In the genomic region with DNA sequence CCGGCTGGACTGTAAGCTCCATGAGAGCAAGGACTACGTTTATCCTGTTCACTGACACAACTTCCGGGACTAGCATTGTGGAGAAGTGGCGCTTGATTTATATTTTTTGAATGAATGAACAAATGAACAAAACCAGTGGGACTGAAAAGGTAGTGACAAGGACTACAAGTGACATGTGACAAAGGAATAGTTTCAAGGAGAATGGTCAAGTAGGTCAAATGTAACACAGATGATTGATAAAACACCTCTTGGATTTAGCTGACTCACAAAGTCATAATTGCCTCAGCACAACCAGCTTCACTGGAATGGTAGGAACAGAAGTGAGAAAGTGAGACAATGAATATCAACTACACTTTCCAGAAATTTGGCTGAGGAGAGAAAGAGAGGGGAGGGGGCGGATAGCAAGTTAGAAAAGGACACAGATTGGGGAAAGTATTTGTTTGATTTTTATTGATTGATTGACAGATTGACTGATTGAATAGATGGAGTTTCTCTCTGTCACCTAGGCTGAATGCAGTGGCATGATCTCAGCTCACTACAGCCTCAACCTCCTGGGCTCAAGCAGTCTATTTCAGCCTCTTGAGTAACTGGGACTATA, we compare ENCODE assay signal across 2 cellular contexts.
TF ChIP-seq lines count a peak whose summit lies in the region.

No MANE protein-coding gene starts in this region.

TF ChIP-seq in GM23338, 12 proteins besides CTCF, POLR2A, EP300 and RAD21:
- TF ChIP-seq NANOG (IDR thresholded peaks at IDR 0.05; ENCODE audit: borderline replicate concordance), result no peak
- TF ChIP-seq JUNB (IDR thresholded peaks at IDR 0.05; ENCODE audit: unreplicated experiment), result no peak
- TF ChIP-seq EZH2 (IDR thresholded peaks at IDR 0.05; ENCODE audit: low read depth, unreplicated experiment), result no peak
- TF ChIP-seq EZH2phosphoT487 (IDR thresholded peaks at IDR 0.05; ENCODE audit: unreplicated experiment), result no peak
TF ChIP-seq in GM23338: peak in this region for 0.

TF ChIP-seq in K562, 482 proteins besides CTCF, POLR2A, EP300 and RAD21:
- TF ChIP-seq HDAC1 (IDR thresholded peaks at IDR 0.05), result 0 out of 4 replicates have a peak, but pooled peaks of 1 of the 2 experiments have one; percentile 26
- TF ChIP-seq, protein P1, sequence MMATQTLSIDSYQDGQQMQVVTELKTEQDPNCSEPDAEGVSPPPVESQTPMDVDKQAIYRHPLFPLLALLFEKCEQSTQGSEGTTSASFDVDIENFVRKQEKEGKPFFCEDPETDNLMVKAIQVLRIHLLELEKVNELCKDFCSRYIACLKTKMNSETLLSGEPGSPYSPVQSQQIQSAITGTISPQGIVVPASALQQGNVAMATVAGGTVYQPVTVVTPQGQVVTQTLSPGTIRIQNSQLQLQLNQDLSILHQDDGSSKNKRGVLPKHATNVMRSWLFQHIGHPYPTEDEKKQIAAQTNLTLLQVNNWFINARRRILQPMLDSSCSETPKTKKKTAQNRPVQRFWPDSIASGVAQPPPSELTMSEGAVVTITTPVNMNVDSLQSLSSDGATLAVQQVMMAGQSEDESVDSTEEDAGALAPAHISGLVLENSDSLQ (IDR thresholded peaks at IDR 0.05), result peak; percentile 25; the same call in 1 of the 2 replicates
- TF ChIP-seq, protein P2, sequence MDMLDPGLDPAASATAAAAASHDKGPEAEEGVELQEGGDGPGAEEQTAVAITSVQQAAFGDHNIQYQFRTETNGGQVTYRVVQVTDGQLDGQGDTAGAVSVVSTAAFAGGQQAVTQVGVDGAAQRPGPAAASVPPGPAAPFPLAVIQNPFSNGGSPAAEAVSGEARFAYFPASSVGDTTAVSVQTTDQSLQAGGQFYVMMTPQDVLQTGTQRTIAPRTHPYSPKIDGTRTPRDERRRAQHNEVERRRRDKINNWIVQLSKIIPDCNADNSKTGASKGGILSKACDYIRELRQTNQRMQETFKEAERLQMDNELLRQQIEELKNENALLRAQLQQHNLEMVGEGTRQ (CRISPR knock-in tag; IDR thresholded peaks at IDR 0.05), result no peak
- no peak for TF ChIP-seq NR2C1 (IDR thresholded peaks at IDR 0.05)
- TF ChIP-seq NR2C1 (tag; IDR thresholded peaks at IDR 0.05), result 0 out of 2 replicates have a peak, but pooled peaks have one; percentile 58
- TF ChIP-seq, protein P3, sequence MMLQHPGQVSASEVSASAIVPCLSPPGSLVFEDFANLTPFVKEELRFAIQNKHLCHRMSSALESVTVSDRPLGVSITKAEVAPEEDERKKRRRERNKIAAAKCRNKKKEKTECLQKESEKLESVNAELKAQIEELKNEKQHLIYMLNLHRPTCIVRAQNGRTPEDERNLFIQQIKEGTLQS (IDR thresholded peaks at IDR 0.05), result peak; percentile 15; the same call in 1 of the 2 replicates
- TF ChIP-seq, protein P3 (CRISPR knock-in tag; conservative IDR thresholded peaks at IDR 0.05), result no peak
- peak; percentile 61; the same call in 1 of the 2 replicates for TF ChIP-seq TRIM28 (IDR thresholded peaks at IDR 0.05)
- TF ChIP-seq CCAR2 (IDR thresholded peaks at IDR 0.05; ENCODE audit: low read depth, low read length), result no peak
- TF ChIP-seq C11orf30 (IDR thresholded peaks at IDR 0.05; ENCODE audit: low read depth), result peak; percentile 73
- no peak for TF ChIP-seq KDM4B (IDR thresholded peaks at IDR 0.05; ENCODE audit: borderline replicate concordance in 2 of 2, low read depth in 1 of 2)
- peak; percentile 83 for TF ChIP-seq ZNF316 (IDR thresholded peaks at IDR 0.05)
- TF ChIP-seq TRIM24 (IDR thresholded peaks at IDR 0.05), result peak in 1 of 2 experiments; percentile 53; a peak in 1 of 4 replicates
- TF ChIP-seq ZNF354B (CRISPR knock-in tag; IDR thresholded peaks at IDR 0.05), result 0 out of 2 replicates have a peak, but pooled peaks have one; percentile 13
- TF ChIP-seq MCM2 (IDR thresholded peaks at IDR 0.05; ENCODE audit: low read depth), result no peak
- TF ChIP-seq BACH1 (tag; IDR thresholded peaks at IDR 0.05), result 0 out of 2 replicates have a peak, but pooled peaks have one; percentile 42
- TF ChIP-seq, protein P4, sequence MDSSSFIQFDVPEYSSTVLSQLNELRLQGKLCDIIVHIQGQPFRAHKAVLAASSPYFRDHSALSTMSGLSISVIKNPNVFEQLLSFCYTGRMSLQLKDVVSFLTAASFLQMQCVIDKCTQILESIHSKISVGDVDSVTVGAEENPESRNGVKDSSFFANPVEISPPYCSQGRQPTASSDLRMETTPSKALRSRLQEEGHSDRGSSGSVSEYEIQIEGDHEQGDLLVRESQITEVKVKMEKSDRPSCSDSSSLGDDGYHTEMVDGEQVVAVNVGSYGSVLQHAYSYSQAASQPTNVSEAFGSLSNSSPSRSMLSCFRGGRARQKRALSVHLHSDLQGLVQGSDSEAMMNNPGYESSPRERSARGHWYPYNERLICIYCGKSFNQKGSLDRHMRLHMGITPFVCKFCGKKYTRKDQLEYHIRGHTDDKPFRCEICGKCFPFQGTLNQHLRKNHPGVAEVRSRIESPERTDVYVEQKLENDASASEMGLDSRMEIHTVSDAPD (CRISPR knock-in tag; IDR thresholded peaks at IDR 0.05), result no peak
- no peak for TF ChIP-seq SIN3A (IDR thresholded peaks at IDR 0.05; ENCODE audit: borderline replicate concordance in 2 of 2, control insufficient read depth in 1 of 2, low read depth in 2 of 2, low read length in 2 of 2)
- peak; percentile 28 for TF ChIP-seq MEIS2 (IDR thresholded peaks at IDR 0.05; ENCODE audit: partially characterized antibody)
- TF ChIP-seq MAFG (tag; conservative IDR thresholded peaks at IDR 0.05), result peak; percentile 69
- TF ChIP-seq MEF2D (tag; conservative IDR thresholded peaks at IDR 0.05; ENCODE audit: low read depth), result 0 out of 2 replicates have a peak, but pooled peaks have one; percentile 15
- peak; percentile 74 for TF ChIP-seq NFE2 (IDR thresholded peaks at IDR 0.05; ENCODE audit: low read depth)
- no peak for TF ChIP-seq NR2C2 (CRISPR knock-in tag; IDR thresholded peaks at IDR 0.05)
- peak; percentile 35; the same call in 1 of the 2 replicates for TF ChIP-seq NR2C2 (tag; IDR thresholded peaks at IDR 0.05)
- TF ChIP-seq, protein P5, sequence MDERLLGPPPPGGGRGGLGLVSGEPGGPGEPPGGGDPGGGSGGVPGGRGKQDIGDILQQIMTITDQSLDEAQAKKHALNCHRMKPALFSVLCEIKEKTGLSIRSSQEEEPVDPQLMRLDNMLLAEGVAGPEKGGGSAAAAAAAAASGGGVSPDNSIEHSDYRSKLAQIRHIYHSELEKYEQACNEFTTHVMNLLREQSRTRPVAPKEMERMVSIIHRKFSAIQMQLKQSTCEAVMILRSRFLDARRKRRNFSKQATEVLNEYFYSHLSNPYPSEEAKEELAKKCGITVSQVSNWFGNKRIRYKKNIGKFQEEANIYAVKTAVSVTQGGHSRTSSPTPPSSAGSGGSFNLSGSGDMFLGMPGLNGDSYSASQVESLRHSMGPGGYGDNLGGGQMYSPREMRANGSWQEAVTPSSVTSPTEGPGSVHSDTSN (CRISPR knock-in tag; IDR thresholded peaks at IDR 0.05; ENCODE audit: low read depth), result no peak
- TF ChIP-seq, protein P5 (tag; conservative IDR thresholded peaks at IDR 0.05; ENCODE audit: low read depth), result peak; percentile 61; the same call in 1 of the 2 replicates
- TF ChIP-seq ESRRA (IDR thresholded peaks at IDR 0.05; ENCODE audit: borderline replicate concordance, low read depth), result peak; percentile 51; the same call in 1 of the 2 replicates
